Comparison of ENCODE assay signal across 9 cellular contexts in genomic region chr14:56491299-56492285, GRCh38.
DNase-seq lines count a peak whose midpoint lies in the region; ATAC-seq, FAIRE-seq and TF ChIP-seq lines count a peak whose summit lies in the region.
"Had no signal": no experiment of that assay in that cellular context is flagged by ENCODE, and none has a peak within 500 bp of the region (broad histone marks: within the 10 kb centered on the region; RNA-seq: fewer than 3 reads in every experiment).

No MANE protein-coding gene starts in this region.

- no peak overlapping the region for H3K4me2 ChIP-seq in mesendoderm (ENCODE audit: low read length)

- no CpG with 5 or more reads among the region's 10 CpGs for WGBS in mesendoderm (ENCODE audit: extremely low coverage, insufficient coverage, low lambda C conversion rate)

- POLR2A ChIA-PET in T-cell (lab: Charles Lee): interaction anchor here in 1 of 2 donors (1.2 kb wide), 1 partner anchor 1499 kb away, joined by 3 read pairs; no protein-coding TSS in a partner anchor

- no peaks in the 10 kb centered on the region for H3K79me2 ChIP-seq in mesendoderm (ENCODE audit: control insufficient read depth, insufficient read depth, low read length)

- H3K23ac ChIP-seq in mesendoderm (ENCODE audit: low read length): no peak overlapping the region

- FAIRE-seq in urothelium cell line (lab: Jason Lieb, UNC): peak; percentile 93

- CTCF ChIA-PET in T-cell (lab: Charles Lee): interaction anchor here (0.5 to 2.9 kb wide), 19 partner anchors 9 to 1483 kb away, joined by 3 to 22 read pairs (median 4); partner anchors contain the start of gene TMEM260 (in 1 of the 2)

- H3K4me1 ChIP-seq in mesendoderm (ENCODE audit: control insufficient read depth, low read depth, low read length): no peaks in the 10 kb centered on the region

- H4K5ac ChIP-seq in mesendoderm (ENCODE audit: low read length): no peak overlapping the region

- H3K9me3 Mint-ChIP-seq in HFFc6 (no peaks in the 10 kb centered on the region), T-cell (no peaks in the 10 kb centered on the region)
- H3K9me3 Mint-ChIP-seq: CD8-positive, alpha-beta memory T cell had no signal

- H3K27ac Mint-ChIP-seq in HFFc6 (no peak overlapping the region), T-cell (no peak overlapping the region)

- no peak overlapping the region for H3K4ac ChIP-seq in mesendoderm (ENCODE audit: low read depth, low read length)

- no peak overlapping the region for H2AK5ac ChIP-seq in mesendoderm (ENCODE audit: low read length)

- no peak overlapping the region for H3K4me3 ChIP-seq in mesendoderm (ENCODE audit: low read length)

- H3K4me3 Mint-ChIP-seq in HFFc6 (peak overlapping the region; percentile 67), T-cell (peak overlapping the region in 2 of 3 donors; percentile 6 to 28)

- H3K4me1 Mint-ChIP-seq in HFFc6 (ENCODE audit: low read depth): peaks cover 22% of the 10 kb centered on the region
- peaks cover 8 to 14% (median 9%) of the 10 kb centered on the region in 3 donors for H3K4me1 Mint-ChIP-seq in T-cell

- no peak overlapping the region for H2BK15ac ChIP-seq in mesendoderm (replicated peaks; ENCODE audit: low read depth)

- no peaks in the 10 kb centered on the region for H3K36me3 Mint-ChIP-seq in HFFc6 (ENCODE audit: low read depth)
- no peaks in the 10 kb centered on the region for H3K36me3 Mint-ChIP-seq in T-cell
- H3K36me3 Mint-ChIP-seq: CD8-positive, alpha-beta memory T cell had no signal

- H3K56ac ChIP-seq in mesendoderm (ENCODE audit: low read length): no peak overlapping the region

- peaks cover 12% of the 10 kb centered on the region for H3K27me3 Mint-ChIP-seq in HFFc6 (ENCODE audit: insufficient read depth)
- H3K27me3 Mint-ChIP-seq in T-cell: peaks cover 0 to 8% of the 10 kb centered on the region in 2 donors

- no peak overlapping the region for H3K27ac ChIP-seq in mesendoderm (ENCODE audit: low read depth, low read length)

- H3K18ac ChIP-seq in mesendoderm (ENCODE audit: low read length): no peak overlapping the region

- ATAC-seq in T-cell (replicated peaks in 1 of 4): peak; percentile 40 to 61 (median 50)

- peak; percentile 8 to 37 for DNase-seq in NOMO-1 (lab: John Stamatoyannopoulos, UW; ENCODE audit: unreplicated experiment in 2 of 2)
- DNase-seq in NOMO-1 treated with dmso at 0.1 percent for 144 hours (lab: John Stamatoyannopoulos, UW; ENCODE audit: unreplicated experiment): no peak
- peak; percentile 43 for DNase-seq in HFFc6
- DNase-seq in NCI-H146 (lab: John Stamatoyannopoulos, UW): peak; percentile 75
- DNase-seq in T-cell: peak in 23 of 34 experiments; percentile 1 to 24 (median 9)
- peak; percentile 81 for DNase-seq in ecto neural progenitor cell (ENCODE audit: low spot score)
- DNase-seq in mesendoderm: peak; percentile 97
- DNase-seq in urothelium cell line (ENCODE audit: low spot score): peak; percentile 78

- H3K36me3 ChIP-seq in mesendoderm (ENCODE audit: control insufficient read depth, insufficient read depth, low read length): no peaks in the 10 kb centered on the region

- H3K27me3 ChIP-seq in mesendoderm (ENCODE audit: insufficient read depth, low read length, poor library complexity): no peaks in the 10 kb centered on the region

- no peak overlapping the region for H2BK5ac ChIP-seq in mesendoderm (ENCODE audit: low read length)

- H3K9ac ChIP-seq in mesendoderm (ENCODE audit: low read length): no peak overlapping the region

- no peaks in the 10 kb centered on the region for H3K79me1 ChIP-seq in mesendoderm (ENCODE audit: low read length)

- H4K8ac ChIP-seq in mesendoderm (ENCODE audit: low read depth, low read length): no peak overlapping the region

- no peak overlapping the region for H2BK120ac ChIP-seq in mesendoderm (ENCODE audit: low read depth, low read length)

- peak; percentile 81 for TF ChIP-seq CTCF in HFFc6 (IDR thresholded peaks at IDR 0.05)
